Comparison of ENCODE assay signal across 14 cellular contexts in genomic region chr6:45566882-45567281, GRCh38.
A peak's percentile ranks its signal among the peaks of the same experiment; 100 is the strongest.
DNase-seq lines count a peak whose midpoint lies in the region; ATAC-seq and TF ChIP-seq lines count a peak whose summit lies in the region.
"Had no signal": no experiment of that assay in that cellular context is flagged by ENCODE, and none has a peak within 500 bp of the region (broad histone marks: within the 10 kb centered on the region; RNA-seq: fewer than 3 reads in every experiment).

No MANE protein-coding gene starts in this region.

- intact Hi-C loops in mucosa of descending colon (cut with DNase I, micrococcal nuclease): no loop called here
- intact Hi-C loops in adrenal gland (cut with DNase I): no loop called here

- H3K27ac ChIP-seq in adrenal gland (no peak overlapping the region), coronary artery (no peak overlapping the region)
- H3K27ac ChIP-seq: neutrophil had no signal

- DNase-seq in Daoy (ENCODE audit: low read depth) (peak; percentile 82), NCI-H1048 (lab: John Stamatoyannopoulos, UW) (peak; percentile 45), epithelial cell of esophagus (ENCODE audit: low read depth) (peak; percentile 70), mucosa of descending colon (no peak), NCI-H524 treated with DMSO at 0.1 percent for 48 hours (lab: John Stamatoyannopoulos, UW) (no peak), adrenal gland (no peak), coronary artery (ENCODE audit: low spot score) (no peak), NCI-H526 treated with DMSO at 0.1 percent for 48 hours (lab: John Stamatoyannopoulos, UW) (no peak)
- DNase-seq: activated CD4-positive, alpha-beta T cell treated with anti-CD3 and anti-CD28 coated beads for 4 hours; GDM1; left cardiac atrium; NCI-H1105 treated with DMSO at 0.1 percent for 48 hours; T-helper 1 cell had no signal

- H3K9me3 ChIP-seq in mucosa of descending colon (no peaks in the 10 kb centered on the region), adrenal gland (replicated peaks in 1 of 3) (no peaks in the 10 kb centered on the region)
- H3K9me3 ChIP-seq: neutrophil had no signal

- H3K36me3 ChIP-seq in mucosa of descending colon (ENCODE audit: low read depth): no peaks in the 10 kb centered on the region
- no peaks in the 10 kb centered on the region for H3K36me3 ChIP-seq in adrenal gland (replicated peaks in 1 of 2)
- H3K36me3 ChIP-seq: neutrophil had no signal

- no peak overlapping the region for H3K4me3 ChIP-seq in epithelial cell of esophagus (ENCODE audit: low read length)
- H3K4me3 ChIP-seq in mucosa of descending colon: no peak overlapping the region
- H3K4me3 ChIP-seq in adrenal gland: no peak overlapping the region
- no peak overlapping the region for H3K4me3 ChIP-seq in coronary artery

- no peaks in the 10 kb centered on the region for H3K4me1 ChIP-seq in mucosa of descending colon (ENCODE audit: low read depth)
- H3K4me1 ChIP-seq in adrenal gland (replicated peaks in 1 of 2): no peaks in the 10 kb centered on the region

- TF ChIP-seq CTCF in epithelial cell of esophagus (IDR thresholded peaks at IDR 0.05; ENCODE audit: insufficient read depth, low read depth, low read length, missing control alignments): no peak
- no peak for TF ChIP-seq CTCF in mucosa of descending colon (IDR thresholded peaks at IDR 0.05)
- no peak for TF ChIP-seq CTCF in adrenal gland (IDR thresholded peaks at IDR 0.05)
- no peak for TF ChIP-seq CTCF in coronary artery (IDR thresholded peaks at IDR 0.05)

- no peak for TF ChIP-seq POLR2A in adrenal gland (IDR thresholded peaks at IDR 0.05)

- 67 to 81% (median 70%) methylated on average over 4 of the region's 4 CpGs for WGBS in adrenal gland, 4 donors

- ATAC-seq in mucosa of descending colon: peak; percentile 77
- ATAC-seq: left cardiac atrium had no signal

- no peaks in the 10 kb centered on the region for H3K27me3 ChIP-seq in adrenal gland
- H3K27me3 ChIP-seq: neutrophil had no signal

Comparison
In these comparisons a context has a peak if more than half of its experiments do, and no peak if none do; other contexts are left out.
1. DNase-seq: peak in Daoy (single experiment), NCI-H1048 (single experiment) and epithelial cell of esophagus (single experiment); none in mucosa of descending colon (0 of 3), NCI-H524 treated with DMSO at 0.1 percent for 48 hours (single experiment), adrenal gland (0 of 7), coronary artery (single experiment) and NCI-H526 treated with DMSO at 0.1 percent for 48 hours (single experiment).